In genomic region chr17:320139-320538, GRCh38 we compare ENCODE assay signal across 28 cellular contexts. TPM values are rescaled to one million over a fixed set of nuclear protein-coding genes. Genes with fewer than 3 reads are reported as not detected.
DNase-seq lines count a peak whose midpoint lies in the region; ATAC-seq lines count a peak whose summit lies in the region.
"Had no signal": no experiment of that assay in that cellular context is flagged by ENCODE, and none has a peak within 500 bp of the region (broad histone marks: within the 10 kb centered on the region; RNA-seq: fewer than 3 reads in every experiment).

No MANE protein-coding gene starts in this region.

- no peak overlapping the region for H3K9ac ChIP-seq in trophoblast cell (ENCODE audit: low read length)

- H3K23ac ChIP-seq in trophoblast cell (ENCODE audit: low read length), result no peak overlapping the region

- no peak overlapping the region for H3K4ac ChIP-seq in trophoblast cell (ENCODE audit: low read depth, low read length)

- ATAC-seq in sciatic nerve (peak; percentile 31), GM21717 (IDR thresholded peaks at IDR 0.05; ENCODE audit: unreplicated experiment) (no peak), HG02610 (IDR thresholded peaks at IDR 0.05; ENCODE audit: unreplicated experiment) (no peak)
- ATAC-seq: activated CD4-positive, alpha-beta T cell treated with anti-CD3 and anti-CD28 coated beads for 36 hours; activated CD8-positive, alpha-beta T cell treated with anti-CD3 and anti-CD28 coated beads for 36 hours; activated naive CD4-positive, alpha-beta T cell treated with anti-CD3 and anti-CD28 coated beads, Interleukin-2, amount 50 U/mL, for 72 hours; HCT116; left colon; stimulated activated memory B cell treated with anti-CD40 and anti-IgM and Interleukin-4, amounts not matched to agents 10 μg/mL and 1 μg/mL and 100 μg/mL, for 72 hours had no signal

- H2BK12ac ChIP-seq in trophoblast cell (ENCODE audit: low read length), result no peak overlapping the region

- H4K12ac ChIP-seq in trophoblast cell (ENCODE audit: low read depth, low read length), result no peak overlapping the region

- no peaks in the 10 kb centered on the region for H3K4me1 ChIP-seq in trophoblast cell (ENCODE audit: control insufficient read depth in 1 of 2, insufficient read depth in 2 of 2, low read length in 2 of 2)
- H3K4me1 ChIP-seq: ascending aorta, colonic mucosa had no signal

- intact Hi-C loops in sciatic nerve (cut with DNase I), result no loop called here

- H3K14ac ChIP-seq in trophoblast cell (ENCODE audit: low read length), result no peak overlapping the region

- no peak overlapping the region for H4K8ac ChIP-seq in trophoblast cell (ENCODE audit: low read depth, low read length)

- DNase-seq in DMS 273 (lab: John Stamatoyannopoulos, UW; ENCODE audit: unreplicated experiment), result peak; percentile 70
- no peak for DNase-seq in DMS 273 treated with DMSO at 0.1 percent for 48 hours (lab: John Stamatoyannopoulos, UW)
- DNase-seq in RPMI7951 (ENCODE audit: low read depth), result peak; percentile 20
- peak; percentile 31 for DNase-seq in left kidney (ENCODE audit: low read depth, low spot score)
- peak; percentile 42 for DNase-seq in sciatic nerve (ENCODE audit: low spot score)
- DNase-seq in trophoblast cell, result no peak
- DNase-seq: activated CD4-positive, alpha-beta T cell treated with anti-CD3 and anti-CD28 coated beads for 36 hours; activated CD8-positive, alpha-beta memory T cell treated with anti-CD3 and anti-CD28 coated beads, Interleukin-2, amount 50 U/mL, for 48 hours; activated CD8-positive, alpha-beta T cell treated with anti-CD3 and anti-CD28 coated beads for 36 hours; C1 segment of cervical spinal cord; colonic mucosa; DMS53; effector CD4-positive, alpha-beta T cell; hypothalamus; left colon; mesenchymal stem cell; NCI-H187; NCI-H526 treated with DMSO at 0.1 percent for 48 hours; PC-9; SHP77; SW 1271 had no signal

- H3K4me2 ChIP-seq in trophoblast cell (ENCODE audit: low read length), result no peak overlapping the region
- H3K4me2 ChIP-seq: PC-9 had no signal

- no peak overlapping the region for H2BK5ac ChIP-seq in trophoblast cell (ENCODE audit: low read depth, low read length, poor library complexity)

- H3K27me3 ChIP-seq in trophoblast cell (ENCODE audit: insufficient read depth, low read length), result no peaks in the 10 kb centered on the region
- H3K27me3 ChIP-seq: ascending aorta, colonic mucosa had no signal

- no peak overlapping the region for H3K18ac ChIP-seq in trophoblast cell (ENCODE audit: low read length)

- no peak overlapping the region for H2AFZ ChIP-seq in trophoblast cell (ENCODE audit: insufficient read depth, low read length, poor library complexity)
- H2AFZ ChIP-seq: PC-9 had no signal

- no peak overlapping the region for H3K27ac ChIP-seq in trophoblast cell (ENCODE audit: low read depth, low read length)
- H3K27ac ChIP-seq: 22Rv1, ascending aorta, colonic mucosa, PC-9 had no signal

- no peak overlapping the region for H3K4me3 ChIP-seq in trophoblast cell (ENCODE audit: low read depth, low read length)
- H3K4me3 ChIP-seq: ascending aorta, colonic mucosa, PC-9 had no signal

- H4K91ac ChIP-seq in trophoblast cell (ENCODE audit: low read depth, low read length), result no peak overlapping the region

- no peaks in the 10 kb centered on the region for H3K36me3 ChIP-seq in trophoblast cell (ENCODE audit: control insufficient read depth in 1 of 2, insufficient read depth in 2 of 2, low read length in 2 of 2)
- H3K36me3 ChIP-seq: ascending aorta, colonic mucosa had no signal

- H2BK120ac ChIP-seq in trophoblast cell (ENCODE audit: insufficient read depth, low read length, poor library complexity), result no peak overlapping the region

- no CpG with 5 or more reads among the region's 9 CpGs for WGBS in trophoblast cell (ENCODE audit: extremely low coverage, insufficient coverage, insufficient read length)

- H2AK5ac ChIP-seq in trophoblast cell (ENCODE audit: low read length), result no peak overlapping the region

- H3K9me3 ChIP-seq in trophoblast cell (ENCODE audit: insufficient read depth, low read depth, low read length), result peaks cover 26% of the 10 kb centered on the region
- H3K9me3 ChIP-seq: ascending aorta, colonic mucosa had no signal

- H3K79me1 ChIP-seq in trophoblast cell (ENCODE audit: low read length), result no peaks in the 10 kb centered on the region

- no peaks in the 10 kb centered on the region for H3K79me2 ChIP-seq in trophoblast cell (ENCODE audit: control insufficient read depth, insufficient read depth, low read length, poor library complexity)

RNA-seq across cellular contexts. Expression of gene RPH3AL, which starts 32.5 kb away (rescaled TPM):
- 0.78 and 1.2 TPM in 2 replicates for total RNA-seq in RPMI7951 (2014; rRNA removed; shearing (Covaris generic))
- total RNA-seq in sciatic nerve, result 19.0 TPM
- 1.7 and 1.8 TPM in 2 replicates for polyA plus RNA-seq in trophoblast cell (2013)

Comparison
In these comparisons a context has a peak if more than half of its experiments do, and no peak if none do; other contexts are left out.
1. DNase-seq: peak in DMS 273 (single experiment), RPMI7951 (single experiment), left kidney (single experiment) and sciatic nerve (single experiment); none in DMS 273 treated with DMSO at 0.1 percent for 48 hours (single experiment) and trophoblast cell (0 of 2).